16 cellular contexts compared by ENCODE assay signal in the genomic region with DNA sequence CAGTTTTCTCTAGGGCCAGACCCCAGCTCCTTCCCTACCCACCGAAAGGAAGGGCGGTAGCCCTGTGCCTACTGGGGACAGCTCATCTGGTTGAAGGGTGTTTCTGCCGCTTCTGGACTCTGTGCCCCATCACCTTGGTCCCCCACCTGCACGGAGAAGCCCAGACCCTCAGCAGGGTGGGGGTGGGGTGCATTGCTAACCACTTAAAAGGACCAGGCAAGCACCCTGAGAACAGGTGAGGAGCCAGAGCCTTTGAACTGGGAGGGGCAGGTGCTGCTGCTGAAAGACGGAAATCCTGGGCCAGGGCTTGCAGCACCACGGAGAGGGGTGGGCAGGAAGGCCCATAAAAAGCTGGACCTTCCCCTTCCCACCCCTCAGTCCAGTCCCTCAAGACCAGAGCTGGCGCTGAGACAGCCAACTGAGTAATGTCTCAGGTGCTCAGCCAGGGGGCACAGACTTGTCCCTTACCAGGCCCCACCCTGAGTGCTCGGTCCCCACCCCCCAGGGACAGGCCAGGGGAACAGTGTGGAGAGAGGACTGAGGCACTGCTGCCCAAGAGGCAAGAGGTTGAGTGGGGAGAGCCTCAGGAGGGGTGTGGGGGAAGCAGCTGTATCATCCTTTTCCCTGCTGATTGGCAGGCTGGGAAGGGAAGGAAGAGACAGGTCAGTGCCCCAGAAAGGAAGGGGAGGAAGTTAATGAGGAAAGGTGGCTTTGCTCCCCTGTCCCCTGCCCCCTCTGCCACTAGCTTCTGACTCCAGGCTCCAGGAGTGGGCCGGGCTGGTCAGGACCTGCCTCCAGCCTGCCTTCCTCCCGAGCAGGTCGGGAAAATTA. TPM values are rescaled to one million over a fixed set of nuclear protein-coding genes. Genes with fewer than 3 reads are reported as not detected.
DNase-seq lines count a peak whose midpoint lies in the region; FAIRE-seq and TF ChIP-seq lines count a peak whose summit lies in the region.
"Had no signal": no experiment of that assay in that cellular context is flagged by ENCODE, and none has a peak within 500 bp of the region (broad histone marks: within the 10 kb centered on the region; RNA-seq: fewer than 3 reads in every experiment).

No MANE protein-coding gene starts in this region.

- H3K27ac Mint-ChIP-seq in MCF 10A (ENCODE audit: low read depth, unreplicated experiment) = no peak overlapping the region
- no peak overlapping the region for H3K27ac Mint-ChIP-seq in T-helper 2 cell treated with Interferon-gamma antibody and Interleukin-4, amounts not matched to agents 5 μg/mL and 100 μg/mL, for 36 hours
- H3K27ac Mint-ChIP-seq: activated T-helper 17 cell treated with anti-CD3 and anti-CD28 coated beads, Interleukin-2, amount 50 U/mL, for 72 hours; immature natural killer cell; stimulated activated naive CD8-positive, alpha-beta T cell treated with anti-CD3 and anti-CD28 coated beads, Interleukin-15, Interleukin-2, amounts not matched to agents 100 ng/mL and 50 ng/mL, for 24 hours had no signal

- WGBS in smooth muscle cell (ENCODE audit: low lambda C conversion rate) = 58% methylated on average over 11 of the region's 11 CpGs

- H3K9me3 Mint-ChIP-seq in MCF 10A (ENCODE audit: unreplicated experiment) = no peaks in the 10 kb centered on the region
- no peaks in the 10 kb centered on the region for H3K9me3 Mint-ChIP-seq in T-helper 2 cell treated with Interferon-gamma antibody and Interleukin-4, amounts not matched to agents 5 μg/mL and 100 μg/mL, for 36 hours
- H3K9me3 Mint-ChIP-seq: activated T-helper 17 cell treated with anti-CD3 and anti-CD28 coated beads, Interleukin-2, amount 50 U/mL, for 72 hours; immature natural killer cell; stimulated activated naive CD8-positive, alpha-beta T cell treated with anti-CD3 and anti-CD28 coated beads, Interleukin-15, Interleukin-2, amounts not matched to agents 100 ng/mL and 50 ng/mL, for 24 hours had no signal

- FAIRE-seq in urothelium cell line (lab: Jason Lieb, UNC) = no peak
- FAIRE-seq: D721Med had no signal

- H3K4me3 Mint-ChIP-seq in MCF 10A (ENCODE audit: unreplicated experiment) = no peak overlapping the region
- no peak overlapping the region for H3K4me3 Mint-ChIP-seq in T-helper 2 cell treated with Interferon-gamma antibody and Interleukin-4, amounts not matched to agents 5 μg/mL and 100 μg/mL, for 36 hours
- H3K4me3 Mint-ChIP-seq: activated T-helper 17 cell treated with anti-CD3 and anti-CD28 coated beads, Interleukin-2, amount 50 U/mL, for 72 hours; immature natural killer cell; stimulated activated naive CD8-positive, alpha-beta T cell treated with anti-CD3 and anti-CD28 coated beads, Interleukin-15, Interleukin-2, amounts not matched to agents 100 ng/mL and 50 ng/mL, for 24 hours had no signal

- POLR2A ChIA-PET in MCF 10A (lab: Yijun Ruan, JAX) = interaction anchor here (0.7 to 3.5 kb wide), 9 partner anchors 8 to 1341 kb away, joined by 3 to 16 read pairs (median 4); partner anchors contain the start of genes SCRN2 and SP2

- no TSS peak for BruUV-seq in MCF 10A (replicated peaks; lab: Mats Ljungman, UMichigan)

- no peak for TF ChIP-seq CTCF in breast epithelium (IDR thresholded peaks at IDR 0.05)
- no peak for TF ChIP-seq CTCF in MCF 10A (IDR thresholded peaks at IDR 0.05; ENCODE audit: unreplicated experiment)
- no peak for TF ChIP-seq CTCF in OCI-LY3 (IDR thresholded peaks at IDR 0.05; ENCODE audit: low read depth, low read length)
- TF ChIP-seq CTCF in smooth muscle cell (IDR thresholded peaks at IDR 0.05; ENCODE audit: borderline replicate concordance, insufficient read depth, poor library complexity, severe bottlenecking) = no peak

- H3K4me1 ChIP-seq in breast epithelium = peaks cover 13 to 14% of the 10 kb centered on the region in 2 donors
- H3K4me1 ChIP-seq in OCI-LY3 (ENCODE audit: low read length) = peaks cover 63% of the 10 kb centered on the region
- H3K4me1 ChIP-seq in smooth muscle cell (ENCODE audit: low read depth) = peaks cover 4% of the 10 kb centered on the region

- H3F3A ChIP-seq in smooth muscle cell (ENCODE audit: low read depth) = peaks cover 10% of the 10 kb centered on the region

- H3K36me3 ChIP-seq in breast epithelium (no peaks in the 10 kb centered on the region), OCI-LY3 (replicated peaks; ENCODE audit: low read depth, low read length) (no peaks in the 10 kb centered on the region), smooth muscle cell (ENCODE audit: low read depth) (no peaks in the 10 kb centered on the region)
- H3K36me3 ChIP-seq: spleen had no signal

- H3K27me3 Mint-ChIP-seq in MCF 10A (ENCODE audit: insufficient read depth, unreplicated experiment) = no peaks in the 10 kb centered on the region
- peaks cover 6% of the 10 kb centered on the region for H3K27me3 Mint-ChIP-seq in T-helper 2 cell treated with Interferon-gamma antibody and Interleukin-4, amounts not matched to agents 5 μg/mL and 100 μg/mL, for 36 hours (ENCODE audit: low read depth)
- H3K27me3 Mint-ChIP-seq: activated T-helper 17 cell treated with anti-CD3 and anti-CD28 coated beads, Interleukin-2, amount 50 U/mL, for 72 hours; stimulated activated naive CD8-positive, alpha-beta T cell treated with anti-CD3 and anti-CD28 coated beads, Interleukin-15, Interleukin-2, amounts not matched to agents 100 ng/mL and 50 ng/mL, for 24 hours had no signal

- H3K36me3 Mint-ChIP-seq in MCF 10A (ENCODE audit: insufficient read depth, unreplicated experiment) = no peaks in the 10 kb centered on the region
- no peaks in the 10 kb centered on the region for H3K36me3 Mint-ChIP-seq in T-helper 2 cell treated with Interferon-gamma antibody and Interleukin-4, amounts not matched to agents 5 μg/mL and 100 μg/mL, for 36 hours (ENCODE audit: low read depth)
- H3K36me3 Mint-ChIP-seq: immature natural killer cell had no signal

- no peak for TF ChIP-seq POLR2A in breast epithelium (IDR thresholded peaks at IDR 0.05)

- intact Hi-C loops in breast epithelium (cut with DNase I; ENCODE audit: low total_unique reads) = no loop called here
- intact Hi-C loops in MCF 10A (cut with micrococcal nuclease) = no loop called here

- H3K4me2 ChIP-seq in OCI-LY3 (ENCODE audit: low read length) (peak overlapping the region; percentile 43), smooth muscle cell (peak overlapping the region; percentile 75)

- H3K9ac ChIP-seq in OCI-LY3 (ENCODE audit: low read length) (peak overlapping the region; percentile 24; the same call in 1 of the 2 replicates), smooth muscle cell (ENCODE audit: low read depth) (no peak overlapping the region)

- H3K79me2 ChIP-seq in OCI-LY3 (ENCODE audit: low read length) = no peaks in the 10 kb centered on the region
- H3K79me2 ChIP-seq in smooth muscle cell (ENCODE audit: low read depth) = no peaks in the 10 kb centered on the region

- H2AFZ ChIP-seq in OCI-LY3 (ENCODE audit: low read depth, low read length) (peak overlapping the region; percentile 62), smooth muscle cell (ENCODE audit: low read depth) (no peak overlapping the region)

- H3K27ac ChIP-seq in breast epithelium (peak overlapping the region; percentile 77 to 78), OCI-LY3 (ENCODE audit: low read length) (peak overlapping the region; percentile 28; the same call in 1 of the 2 replicates), smooth muscle cell (ENCODE audit: low read depth) (no peak overlapping the region)

- no peak for DNase-seq in breast epithelium (ENCODE audit: low spot score in 2 of 2)
- no peak for DNase-seq in MCF 10A (ENCODE audit: unreplicated experiment)
- DNase-seq in islet precursor cell = peak; percentile 80
- no peak for DNase-seq in smooth muscle cell (lab: John Stamatoyannopoulos, UW; ENCODE audit: unreplicated experiment)
- no peak for DNase-seq in NCI-H2081 (lab: John Stamatoyannopoulos, UW)
- DNase-seq in urothelium cell line (ENCODE audit: low spot score) = no peak
- no peak for DNase-seq in T-helper 2 cell treated with Interferon-gamma antibody and Interleukin-4, amounts not matched to agents 5 μg/mL and 100 μg/mL, for 36 hours (ENCODE audit: low spot score)
- DNase-seq: erythroblast, immature natural killer cell, NCI-H226, spleen had no signal

- H4K20me1 ChIP-seq in OCI-LY3 (ENCODE audit: insufficient read depth, low read length) (no peaks in the 10 kb centered on the region), smooth muscle cell (ENCODE audit: low read depth) (no peaks in the 10 kb centered on the region)

- H3K27me3 ChIP-seq in breast epithelium (no peaks in the 10 kb centered on the region), OCI-LY3 (ENCODE audit: low read depth, low read length) (no peaks in the 10 kb centered on the region), smooth muscle cell (ENCODE audit: low read depth) (no peaks in the 10 kb centered on the region)
- H3K27me3 ChIP-seq: spleen had no signal

- H3K9me3 ChIP-seq in breast epithelium (no peaks in the 10 kb centered on the region), OCI-LY3 (ENCODE audit: insufficient read depth, low read length) (no peaks in the 10 kb centered on the region), smooth muscle cell (replicated peaks; ENCODE audit: low read depth) (no peaks in the 10 kb centered on the region)
- H3K9me3 ChIP-seq: spleen had no signal

- no peaks in the 10 kb centered on the region for H3K4me1 Mint-ChIP-seq in MCF 10A (ENCODE audit: insufficient read depth, unreplicated experiment)
- peaks cover 3% of the 10 kb centered on the region for H3K4me1 Mint-ChIP-seq in T-helper 2 cell treated with Interferon-gamma antibody and Interleukin-4, amounts not matched to agents 5 μg/mL and 100 μg/mL, for 36 hours (ENCODE audit: low read depth)

- CTCF ChIA-PET in MCF 10A (lab: Yijun Ruan, JAX) = interaction anchor here (0.5 to 15.4 kb wide), 6 partner anchors 9 to 66 kb away, joined by 3 to 523 read pairs (median 3); partner anchors contain the start of genes SCRN2 and SP6

- peak overlapping the region in 1 of 3 donors; percentile 10 for H3K4me3 ChIP-seq in breast epithelium
- H3K4me3 ChIP-seq in OCI-LY3 (ENCODE audit: low read length) = no peak overlapping the region; the same call in 1 of the 2 replicates
- H3K4me3 ChIP-seq in smooth muscle cell = no peak overlapping the region
- H3K4me3 ChIP-seq: spleen had no signal

RNA-seq across cellular contexts. Expression of gene SP2, which starts 10.9 kb away (rescaled TPM):
- total RNA-seq in breast epithelium (1 to 10 TPM; 4.6 to 9.8 (median 5.6) TPM), MCF 10A (2022) (11.9 and 15.1 TPM in 2 replicates), smooth muscle cell (2.4 and 4.7 TPM in 2 replicates)
- polyA plus RNA-seq in smooth muscle cell = 9.0 and 9.4 TPM in 2 replicates

RNA-seq across cellular contexts. Expression of gene SP6, which starts 34.2 kb away (rescaled TPM):
- 1 to 10 TPM in 2 of 3 donors, under 1 TPM in 1; 0.48 to 5.3 (median 3.6) TPM for total RNA-seq in breast epithelium
- 1.2 and 1.5 TPM in 2 replicates for total RNA-seq in MCF 10A (2022)
- 9.3 and 9.8 TPM in 2 replicates for total RNA-seq in smooth muscle cell
- polyA plus RNA-seq in smooth muscle cell = 10.7 and 13.1 TPM in 2 replicates
- polyA plus RNA-seq: immature natural killer cell had no signal

RNA-seq across cellular contexts. Expression of gene SCRN2, which starts 44.0 kb away (rescaled TPM):
- total RNA-seq in breast epithelium (100 to 1,000 TPM in 1 of 3 donors, 10 to 100 TPM in 2; 49.2 to 108 (median 54.9) TPM), MCF 10A (2022) (15.7 and 16.2 TPM in 2 replicates), smooth muscle cell (16.0 and 18.6 TPM in 2 replicates)
- polyA plus RNA-seq in smooth muscle cell = 45.0 and 49.4 TPM in 2 replicates

RNA-seq across cellular contexts. Expression of gene LRRC46, which starts 53.6 kb away (rescaled TPM):
- under 1 TPM; 0.16 to 0.59 (median 0.33) TPM for total RNA-seq in breast epithelium
- 1.2 and 1.4 TPM in 2 replicates for total RNA-seq in MCF 10A (2022)
- total RNA-seq in smooth muscle cell = not detected in 2 replicates
- 0.26 and 1.2 TPM in 2 replicates for polyA plus RNA-seq in smooth muscle cell
- total RNA-seq: glomerular endothelial cell had no signal

RNA-seq across cellular contexts. Expression of gene MRPL10, which starts 53.8 kb away (rescaled TPM):
- total RNA-seq in breast epithelium = 10 to 100 TPM; 35.0 to 43.5 (median 36.7) TPM
- 43.2 and 49.3 TPM in 2 replicates for total RNA-seq in MCF 10A (2022)
- 24.0 and 30.4 TPM in 2 replicates for total RNA-seq in smooth muscle cell
- polyA plus RNA-seq in smooth muscle cell = 36.6 and 40.4 TPM in 2 replicates
